In the genomic region with DNA sequence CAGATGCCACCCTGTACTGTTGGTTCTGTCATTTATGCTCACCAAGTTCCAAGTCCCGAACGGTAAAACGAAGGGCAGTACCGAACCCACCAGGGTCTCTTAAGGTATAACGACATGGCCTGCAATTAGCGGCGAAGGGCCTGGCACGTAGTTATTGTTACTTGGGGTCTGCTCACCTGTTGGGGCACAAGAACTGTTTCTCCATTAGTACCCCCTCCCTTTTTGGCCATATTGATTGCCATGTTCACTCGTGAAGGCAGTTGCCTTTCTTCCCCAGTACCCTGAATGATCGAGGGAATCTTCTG, we compare ENCODE assay signal across 9 cellular contexts. TPM values are rescaled to one million over a fixed set of nuclear protein-coding genes. Genes with fewer than 3 reads are reported as not detected.
DNase-seq lines count a peak whose midpoint lies in the region; ATAC-seq, FAIRE-seq and TF ChIP-seq lines count a peak whose summit lies in the region.
"Had no signal": no experiment of that assay in that cellular context is flagged by ENCODE, and none has a peak within 500 bp of the region (broad histone marks: within the 10 kb centered on the region; RNA-seq: fewer than 3 reads in every experiment).

No MANE protein-coding gene starts in this region.

- ATAC-seq in heart left ventricle (no peak), Right ventricle myocardium inferior (no peak), upper lobe of right lung (no peak), HG03135 (IDR thresholded peaks at IDR 0.05; ENCODE audit: unreplicated experiment) (no peak)

- H3K4me3 ChIP-seq in heart left ventricle (peak overlapping the region in 10 of 12 donors; percentile 55 to 77 (median 64)), breast epithelium (peak overlapping the region; percentile 55 to 81 (median 71)), muscle layer of duodenum (ENCODE audit: low read depth in 1 of 2, low read length in 2 of 2) (peak overlapping the region; percentile 64 to 76), upper lobe of right lung (peak overlapping the region; percentile 71)

- H3K9me3 ChIP-seq in heart left ventricle (no peaks in the 10 kb centered on the region), breast epithelium (no peaks in the 10 kb centered on the region), muscle layer of duodenum (ENCODE audit: control insufficient read depth in 1 of 2, low read length in 2 of 2) (no peaks in the 10 kb centered on the region), upper lobe of right lung (no peaks in the 10 kb centered on the region)
- H3K9me3 ChIP-seq: mucosa of descending colon had no signal

- 60 to 77% (median 66%) methylated on average over 10 of the region's 10 CpGs for WGBS in heart left ventricle, 4 donors

- intact Hi-C loops in heart left ventricle (cut with DNase I), result no loop called here
- intact Hi-C loops in Right ventricle myocardium inferior (cut with DNase I), result loop anchor here (5.0 kb wide), 1 partner anchor 115 kb away; no protein-coding TSS in a partner anchor
- intact Hi-C loops in breast epithelium (cut with DNase I; ENCODE audit: low total_unique reads), result no loop called here
- intact Hi-C loops in upper lobe of right lung (cut with DNase I), result no loop called here

- H3K36me3 ChIP-seq in heart left ventricle, result no peaks in the 10 kb centered on the region
- no peaks in the 10 kb centered on the region for H3K36me3 ChIP-seq in breast epithelium
- no peaks in the 10 kb centered on the region for H3K36me3 ChIP-seq in muscle layer of duodenum (ENCODE audit: control insufficient read depth in 1 of 2, insufficient read depth in 2 of 2, low read length in 2 of 2)
- no peaks in the 10 kb centered on the region for H3K36me3 ChIP-seq in upper lobe of right lung

- H3K27ac ChIP-seq in heart left ventricle, result no peak overlapping the region
- peak overlapping the region; percentile 87 to 97 for H3K27ac ChIP-seq in breast epithelium
- H3K27ac ChIP-seq in muscle layer of duodenum (ENCODE audit: low read length), result no peak overlapping the region
- no peak overlapping the region for H3K27ac ChIP-seq in upper lobe of right lung

- no peak for TF ChIP-seq CTCF in heart left ventricle (IDR thresholded peaks at IDR 0.05)
- TF ChIP-seq CTCF in breast epithelium (IDR thresholded peaks at IDR 0.05), result no peak
- TF ChIP-seq CTCF in upper lobe of right lung (IDR thresholded peaks at IDR 0.05), result no peak

- peaks cover 0 to 18% (median 5%) of the 10 kb centered on the region in 12 donors for H3K4me1 ChIP-seq in heart left ventricle
- H3K4me1 ChIP-seq in breast epithelium, result peaks cover 8 to 21% of the 10 kb centered on the region in 2 donors
- H3K4me1 ChIP-seq in muscle layer of duodenum (ENCODE audit: control insufficient read depth in 1 of 2, insufficient read depth in 2 of 2, low read length in 2 of 2), result peaks cover 0 to 11% of the 10 kb centered on the region in 2 donors
- H3K4me1 ChIP-seq in upper lobe of right lung, result peaks cover 20% of the 10 kb centered on the region

- peaks cover 0 to 27% (median 10%) of the 10 kb centered on the region in 9 donors for H3K27me3 ChIP-seq in heart left ventricle
- H3K27me3 ChIP-seq in breast epithelium, result no peaks in the 10 kb centered on the region
- H3K27me3 ChIP-seq in muscle layer of duodenum (ENCODE audit: low read depth, low read length), result no peaks in the 10 kb centered on the region
- no peaks in the 10 kb centered on the region for H3K27me3 ChIP-seq in upper lobe of right lung

- DNase-seq in heart left ventricle, result no peak
- no peak for DNase-seq in Right ventricle myocardium inferior (ENCODE audit: missing footprints)
- DNase-seq in breast epithelium (ENCODE audit: low spot score in 2 of 2), result no peak
- DNase-seq in upper lobe of right lung, result no peak
- no peak for DNase-seq in NCI-H2107 (lab: John Stamatoyannopoulos, UW)
- DNase-seq in urothelium cell line (ENCODE audit: low spot score), result no peak

- FAIRE-seq in urothelium cell line (lab: Jason Lieb, UNC), result no peak

- TF ChIP-seq POLR2A in heart left ventricle (IDR thresholded peaks at IDR 0.05), result no peak
- TF ChIP-seq POLR2A in breast epithelium (IDR thresholded peaks at IDR 0.05), result no peak

RNA-seq across cellular contexts. Expression of gene IL17RB, which starts 0.4 kb away (rescaled TPM):
- 1 to 10 TPM in 2 of 9 donors, under 1 TPM in 6, not detected in 1; 0.09 to 1.5 (median 0.61) TPM for total RNA-seq in heart left ventricle
- polyA plus RNA-seq in heart left ventricle, result under 1 TPM; 0.17 to 0.80 TPM
- total RNA-seq in Right ventricle myocardium inferior, result 3.2 TPM
- total RNA-seq in breast epithelium, result 10 to 100 TPM in 2 of 3 donors, under 1 TPM in 1; 0.64 to 61.6 (median 46.5) TPM
- total RNA-seq in upper lobe of right lung, result 12.4 TPM

RNA-seq across cellular contexts. Expression of gene CHDH, which starts 0.6 kb away (rescaled TPM):
- 10 to 100 TPM in 2 of 9 donors, 1 to 10 TPM in 6, under 1 TPM in 1; 0.99 to 13.2 (median 5.8) TPM for total RNA-seq in heart left ventricle
- polyA plus RNA-seq in heart left ventricle, result 1 to 10 TPM in 1 of 2 donors, under 1 TPM in 1; 0.69 to 1.6 TPM
- total RNA-seq in Right ventricle myocardium inferior, result 11.0 TPM
- 10 to 100 TPM in 2 of 3 donors, 1 to 10 TPM in 1; 2.9 to 67.0 (median 27.9) TPM for total RNA-seq in breast epithelium
- 10.9 TPM for total RNA-seq in upper lobe of right lung

RNA-seq across cellular contexts. Expression of gene ACTR8, which starts 35.1 kb away (rescaled TPM):
- total RNA-seq in heart left ventricle (10 to 100 TPM; 19.3 to 48.2 (median 32.4) TPM), Right ventricle myocardium inferior (33.7 TPM), breast epithelium (10 to 100 TPM; 20.0 to 29.0 (median 22.6) TPM), upper lobe of right lung (22.8 TPM)
- polyA plus RNA-seq in heart left ventricle, result 10 to 100 TPM; 12.0 to 19.5 TPM

RNA-seq across cellular contexts. Expression of gene SELENOK, which starts 44.9 kb away (rescaled TPM):
- total RNA-seq in heart left ventricle, result 100 to 1,000 TPM in 4 of 9 donors, 10 to 100 TPM in 5; 65.7 to 173 (median 81.5) TPM
- 100 to 1,000 TPM; 194 to 242 TPM for polyA plus RNA-seq in heart left ventricle
- total RNA-seq in Right ventricle myocardium inferior, result 112 TPM
- total RNA-seq in breast epithelium, result 10 to 100 TPM; 42.4 to 63.6 (median 52.8) TPM
- total RNA-seq in upper lobe of right lung, result 44.5 TPM

Comparison
In these comparisons a context has a peak if more than half of its experiments do, and no peak if none do; other contexts are left out.
1. H3K27ac ChIP-seq: peak in breast epithelium (2 of 2); none in heart left ventricle (0 of 12), muscle layer of duodenum (single experiment) and upper lobe of right lung (single experiment).
2. Peak in every context shown above with its lines, with median percentiles within 50 percentile points of each other: H3K4me3 ChIP-seq.